8 cellular contexts compared by ENCODE assay signal in genomic region chr7:77538186-77538907, GRCh38. TPM values are rescaled to one million over a fixed set of nuclear protein-coding genes. Genes with fewer than 3 reads are reported as not detected.
DNase-seq lines count a peak whose midpoint lies in the region; ATAC-seq and TF ChIP-seq lines count a peak whose summit lies in the region.

No MANE protein-coding gene starts in this region.

- H3K36me3 Mint-ChIP-seq in CD8-positive, alpha-beta T cell: peaks cover 3% of the 10 kb centered on the region

- DNase-seq in CD8-positive, alpha-beta T cell: no peak
- DNase-seq in HCEC 1CT (peak; percentile 95), NCI-H774 (lab: John Stamatoyannopoulos, UW) (peak; percentile 71), amygdala (lab: John Stamatoyannopoulos, UW) (peak in 48 of 56 donors; percentile 3 to 62 (median 37)), cardiac septum (ENCODE audit: low spot score) (peak; percentile 93), omental fat pad (ENCODE audit: low spot score) (peak; percentile 73)
- DNase-seq in effector CD4-positive, alpha-beta T cell: no peak

- intact Hi-C loops in CD8-positive, alpha-beta T cell (cut with DNase I, micrococcal nuclease): loop anchor here (5.0 kb wide), 3 partner anchors 114 to 259 kb away; partner anchors contain the start of genes PHTF2 (in 1 of the 2) and TMEM60 (in 1 of the 2)
- intact Hi-C loops in cardiac septum (cut with DNase I): loop anchor here (5.0 kb wide), 2 partner anchors 121 to 159 kb away; partner anchors contain the start of genes GSAP and RSBN1L

- peaks cover 34% of the 10 kb centered on the region for H3K4me1 Mint-ChIP-seq in CD8-positive, alpha-beta T cell (ENCODE audit: low read depth)

- no peaks in the 10 kb centered on the region for H3K27me3 ChIP-seq in CD8-positive, alpha-beta T cell (ENCODE audit: insufficient read depth, low read length)

- H3K27ac Mint-ChIP-seq in CD8-positive, alpha-beta T cell: peak overlapping the region; percentile 62

- TF ChIP-seq CTCF in CD8-positive, alpha-beta T cell (IDR thresholded peaks at IDR 0.05): no peak
- TF ChIP-seq CTCF in omental fat pad (IDR thresholded peaks at IDR 0.05): no peak

- POLR2A ChIA-PET in CD8-positive, alpha-beta T cell (lab: Charles Lee): interaction anchor here (1.5 kb wide), 1 partner anchor 9 kb away, joined by 3 read pairs; no protein-coding TSS in a partner anchor

- peak overlapping the region; percentile 97 for H3K4me3 Mint-ChIP-seq in CD8-positive, alpha-beta T cell

- H3K4me1 ChIP-seq in CD8-positive, alpha-beta T cell (ENCODE audit: insufficient read depth, low read length): peaks cover 4% of the 10 kb centered on the region

- peak overlapping the region; percentile 77 for H3K4me3 ChIP-seq in CD8-positive, alpha-beta T cell (ENCODE audit: low read depth, low read length)

- CTCF ChIA-PET in CD8-positive, alpha-beta T cell (lab: Charles Lee): interaction anchor here (0.7 kb wide), 1 partner anchor 168 kb away, joined by 3 read pairs; no protein-coding TSS in a partner anchor

- peak overlapping the region; percentile 37 for H3K27ac ChIP-seq in CD8-positive, alpha-beta T cell (ENCODE audit: low read depth, low read length)

- no peaks in the 10 kb centered on the region for H3K9me3 ChIP-seq in CD8-positive, alpha-beta T cell (ENCODE audit: low read length)

- no peaks in the 10 kb centered on the region for H3K27me3 Mint-ChIP-seq in CD8-positive, alpha-beta T cell (ENCODE audit: low read depth)

- no peaks in the 10 kb centered on the region for H3K9me3 Mint-ChIP-seq in CD8-positive, alpha-beta T cell

- H3K36me3 ChIP-seq in CD8-positive, alpha-beta T cell (ENCODE audit: insufficient read depth, low read length): no peaks in the 10 kb centered on the region

- ATAC-seq in CD8-positive, alpha-beta T cell: no peak
- peak; percentile 35 for ATAC-seq in omental fat pad (ENCODE audit: low FRiP score)
- no peak for ATAC-seq in HG03520 (IDR thresholded peaks at IDR 0.05; ENCODE audit: unreplicated experiment)

RNA-seq across cellular contexts. Expression of gene PTPN12, which starts 1.3 kb away (rescaled TPM):
- total RNA-seq in CD8-positive, alpha-beta T cell: 10 to 100 TPM; 14.7 to 16.3 TPM
- total RNA-seq in cardiac septum (41.6 TPM), omental fat pad (100 to 1,000 TPM; 109 to 219 (median 138) TPM)

Comparison
In these comparisons a context has a peak if more than half of its experiments do, and no peak if none do; other contexts are left out.
1. DNase-seq: peak in HCEC 1CT (single experiment), NCI-H774 (single experiment), amygdala (48 of 56), cardiac septum (single experiment) and omental fat pad (single experiment); none in CD8-positive, alpha-beta T cell (0 of 7) and effector CD4-positive, alpha-beta T cell (single experiment).